In genomic region chr10:109891105-109891504, GRCh38 we compare ENCODE assay signal across 17 cellular contexts. TPM values are rescaled to one million over a fixed set of nuclear protein-coding genes. Genes with fewer than 3 reads are reported as not detected.
DNase-seq lines count a peak whose midpoint lies in the region; TF ChIP-seq lines count a peak whose summit lies in the region.
"Had no signal": no experiment of that assay in that cellular context is flagged by ENCODE, and none has a peak within 500 bp of the region (broad histone marks: within the 10 kb centered on the region; RNA-seq: fewer than 3 reads in every experiment).

No MANE protein-coding gene starts in this region.

- BruUV-seq in mammary epithelial cell (replicated peaks; lab: Mats Ljungman, UMichigan): no TSS peak

- H3F3A ChIP-seq in Loucy (ENCODE audit: low read depth): no peaks in the 10 kb centered on the region

- in situ Hi-C loops in mammary epithelial cell (cut with MboI; ENCODE audit: low sequenced_read_pairs in 2 of 2): loop anchor here (25.0 kb wide), 1 partner anchor 371 kb away; no protein-coding TSS in a partner anchor

- CTCF ChIA-PET in mammary epithelial cell (lab: Charles Lee; ENCODE audit: low non-redundant PET): no interaction called here

- WGBS in mammary epithelial cell (ENCODE audit: low coverage, missing lambda C conversion rate): 69% methylated on average over 2 of the region's 2 CpGs

- H3K4me3 ChIP-seq in Loucy (ENCODE audit: low read length, poor library complexity, severe bottlenecking): no peak overlapping the region
- H3K4me3 ChIP-seq in mammary epithelial cell (replicated peaks in 1 of 3; ENCODE audit: insufficient read depth in 1 of 3, low read depth in 2 of 3, low read length in 3 of 3): no peak overlapping the region
- H3K4me3 ChIP-seq: adrenal gland, prostate gland had no signal

- H3K27me3 ChIP-seq in Loucy (ENCODE audit: insufficient read depth, low read length, poor library complexity, severe bottlenecking) (no peaks in the 10 kb centered on the region), mammary epithelial cell (ENCODE audit: insufficient read depth, low read length) (no peaks in the 10 kb centered on the region)
- H3K27me3 ChIP-seq: adrenal gland, BE2C had no signal

- peak overlapping the region in 2 of 3 experiments; percentile 62 to 76 for H3K27ac Mint-ChIP-seq in nephron

- H2AFZ ChIP-seq in Loucy (ENCODE audit: low read length): no peak overlapping the region
- H2AFZ ChIP-seq in mammary epithelial cell (ENCODE audit: low read depth, low read length): no peak overlapping the region

- H3K4me1 ChIP-seq in Loucy (ENCODE audit: insufficient read depth, low read length, poor library complexity, severe bottlenecking): peaks cover 29% of the 10 kb centered on the region
- H3K4me1 ChIP-seq in mammary epithelial cell (ENCODE audit: insufficient read depth, low read length): peaks cover 65% of the 10 kb centered on the region

- H3K9me3 ChIP-seq in Loucy (ENCODE audit: insufficient read depth, low read depth, low read length): no peaks in the 10 kb centered on the region
- H3K9me3 ChIP-seq in mammary epithelial cell (replicated peaks; ENCODE audit: insufficient read depth, low read length): no peaks in the 10 kb centered on the region
- H3K9me3 ChIP-seq: adrenal gland, BE2C, prostate gland had no signal

- no peaks in the 10 kb centered on the region for H3K27me3 Mint-ChIP-seq in nephron (ENCODE audit: low read depth)
- H3K27me3 Mint-ChIP-seq: activated CD4-positive, alpha-beta T cell treated with anti-CD3 and anti-CD28 coated beads, Interleukin-2, amount 10 ng/mL, durations not matched to agents 24 days and 14 days had no signal

- H4K20me1 ChIP-seq in Loucy (ENCODE audit: insufficient read depth, low read length, poor library complexity, severe bottlenecking) (no peaks in the 10 kb centered on the region), mammary epithelial cell (ENCODE audit: insufficient read depth, low read length) (no peaks in the 10 kb centered on the region)

- H3K4me1 Mint-ChIP-seq in nephron: peaks cover 61% of the 10 kb centered on the region

- H3K36me3 ChIP-seq in Loucy (ENCODE audit: insufficient read depth, low read length): peaks cover 57% of the 10 kb centered on the region; the same call in 1 of the 2 replicates
- H3K36me3 ChIP-seq in mammary epithelial cell (ENCODE audit: insufficient read depth, low read length): peaks cover 12% of the 10 kb centered on the region
- H3K36me3 ChIP-seq: prostate gland had no signal

- H3K4me2 ChIP-seq in Loucy (ENCODE audit: low read depth, low read length, poor library complexity, severe bottlenecking) (peak overlapping the region; percentile 40), mammary epithelial cell (ENCODE audit: insufficient read depth, low read depth, low read length) (no peak overlapping the region)

- H3K9me2 ChIP-seq in Loucy (replicated peaks; ENCODE audit: low read depth, low read length): no peaks in the 10 kb centered on the region

- no peak for TF ChIP-seq CTCF in Loucy (conservative IDR thresholded peaks at IDR 0.05; ENCODE audit: low read length)
- no peak for TF ChIP-seq CTCF in mammary epithelial cell (conservative IDR thresholded peaks at IDR 0.05 in 1 of 2, IDR thresholded peaks at IDR 0.05 in 1 of 2; ENCODE audit: extremely low read depth in 1 of 2, insufficient read depth in 1 of 2, low read depth in 1 of 2, low read length in 2 of 2)
- no peak for TF ChIP-seq CTCF in nephron (IDR thresholded peaks at IDR 0.05; ENCODE audit: unreplicated experiment in 3 of 3)

- dilution Hi-C loops in mammary epithelial cell (cut with HindIII; ENCODE audit: low sequenced_read_pairs): no loop called here

- no peak overlapping the region for H3K4me3 Mint-ChIP-seq in nephron
- H3K4me3 Mint-ChIP-seq: activated CD4-positive, alpha-beta T cell treated with anti-CD3 and anti-CD28 coated beads, Interleukin-2, amount 10 ng/mL, durations not matched to agents 24 days and 14 days; activated T-cell treated with anti-CD3 and anti-CD28 coated beads, Interleukin-2, amount 50 U/mL, for 4 hours had no signal

- peak; percentile 30 for DNase-seq in activated CD8-positive, alpha-beta memory T cell treated with anti-CD3 and anti-CD28 coated beads for 24 hours
- DNase-seq in activated CD8-positive, alpha-beta memory T cell treated with anti-CD3 and anti-CD28 coated beads, Interleukin-2, amount 50 U/mL, for 48 hours: no peak
- peak; percentile 46 for DNase-seq in mammary epithelial cell
- DNase-seq in DMS153 treated with DMSO at 0.1 percent for 48 hours (lab: John Stamatoyannopoulos, UW; ENCODE audit: unreplicated experiment): no peak
- DNase-seq in OCI-M2 (lab: John Stamatoyannopoulos, UW; ENCODE audit: unreplicated experiment): no peak
- no peak for DNase-seq in NCI-H82 (lab: John Stamatoyannopoulos, UW)
- DNase-seq: 8988T; activated CD4-positive, alpha-beta T cell treated with anti-CD3 and anti-CD28 coated beads, Interleukin-2, amount 10 ng/mL, durations not matched to agents 24 days and 14 days; activated T-cell treated with anti-CD3 and anti-CD28 coated beads, Interleukin-2, amount 50 U/mL, for 4 hours; adrenal gland; BE2C; kidney glomerular epithelial cell; NCI-H1417 treated with DMSO at 0.1 percent for 48 hours; stimulated activated CD4-positive, alpha-beta T cell treated with anti-CD3 and anti-CD28 coated beads, Interleukin-4, amount 100 ng/mL, for 4 hours had no signal

- peaks cover 48% of the 10 kb centered on the region for H3K36me3 Mint-ChIP-seq in nephron (ENCODE audit: low read depth)

- no peaks in the 10 kb centered on the region for H3K9me3 Mint-ChIP-seq in nephron
- H3K9me3 Mint-ChIP-seq: activated CD4-positive, alpha-beta T cell treated with anti-CD3 and anti-CD28 coated beads, Interleukin-2, amount 10 ng/mL, durations not matched to agents 24 days and 14 days; activated T-cell treated with anti-CD3 and anti-CD28 coated beads, Interleukin-2, amount 50 U/mL, for 4 hours had no signal

- intact Hi-C loops in mammary epithelial cell (cut with micrococcal nuclease): no loop called here

- H3K79me2 ChIP-seq in Loucy (ENCODE audit: insufficient read depth, low read length): peaks cover 32% of the 10 kb centered on the region
- peaks cover 22% of the 10 kb centered on the region for H3K79me2 ChIP-seq in mammary epithelial cell (ENCODE audit: insufficient read depth, low read length)

- H3K27ac ChIP-seq in mammary epithelial cell (ENCODE audit: insufficient read depth, low read depth, low read length): no peak overlapping the region
- H3K27ac ChIP-seq: prostate gland had no signal

- H3K9ac ChIP-seq in Loucy (ENCODE audit: low read depth, low read length, poor library complexity, severe bottlenecking): no peak overlapping the region
- H3K9ac ChIP-seq in mammary epithelial cell (ENCODE audit: insufficient read depth, low read length): no peak overlapping the region

RNA-seq across cellular contexts. Expression of gene XPNPEP1, which starts 32.2 kb away (rescaled TPM):
- total RNA-seq in mammary epithelial cell: 100 to 1,000 TPM in 1 of 2 donors, 10 to 100 TPM in 1; 68.6 to 127 TPM
- 152 TPM for polyA plus RNA-seq in mammary epithelial cell
- polyA minus RNA-seq in mammary epithelial cell: 213 TPM

Comparison
In these comparisons a context has a peak if more than half of its experiments do, and no peak if none do; other contexts are left out.
1. DNase-seq: peak in activated CD8-positive, alpha-beta memory T cell treated with anti-CD3 and anti-CD28 coated beads for 24 hours (single experiment) and mammary epithelial cell (single experiment); none in activated CD8-positive, alpha-beta memory T cell treated with anti-CD3 and anti-CD28 coated beads, Interleukin-2, amount 50 U/mL, for 48 hours (single experiment), DMS153 treated with DMSO at 0.1 percent for 48 hours (single experiment), OCI-M2 (single experiment) and NCI-H82 (single experiment).